Comparison of ENCODE assay signal across 25 cellular contexts in the genomic region with DNA sequence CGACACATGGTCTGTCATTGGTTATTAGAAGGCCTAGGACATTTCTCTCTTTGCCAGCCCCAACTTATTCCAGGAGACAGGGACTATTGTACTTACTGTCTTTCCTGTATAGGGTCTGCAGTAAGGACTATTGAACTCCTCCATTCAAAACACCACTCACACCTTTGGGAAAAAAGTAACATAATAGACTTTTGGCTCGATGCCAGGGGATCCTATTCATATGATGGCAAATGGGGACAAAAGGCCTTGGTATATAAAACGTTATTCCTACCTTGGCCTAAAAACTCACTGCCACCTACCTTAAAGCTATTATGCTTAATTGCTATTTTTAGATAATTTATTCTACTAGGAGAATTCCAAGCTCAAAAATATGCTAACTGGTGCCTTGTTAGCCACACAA. TPM values are rescaled to one million over a fixed set of nuclear protein-coding genes. Genes with fewer than 3 reads are reported as not detected.
"Had no signal": no experiment of that assay in that cellular context is flagged by ENCODE, and none has a peak within 500 bp of the region (broad histone marks: within the 10 kb centered on the region; RNA-seq: fewer than 3 reads in every experiment).

No MANE protein-coding gene starts in this region.

- H3K4me1 Mint-ChIP-seq: nephron progenitor cell had no signal

- H3K9me3 Mint-ChIP-seq: activated CD4-positive, alpha-beta memory T cell treated with anti-CD3 and anti-CD28 coated beads, Interleukin-2, amount 10 ng/mL, durations not matched to agents 7 days and 5 days; activated naive CD8-positive, alpha-beta T cell treated with anti-CD3 and anti-CD28 coated beads, Interleukin-2, amount 10 ng/mL, durations not matched to agents 7 days and 5 days; activated T-helper 2 cell treated with anti-CD3 and anti-CD28 coated beads, Interferon-gamma antibody, Interleukin-2, Interleukin-4, amounts not matched to agents 10 μg/mL and 5 μg/mL and 100 μg/mL, durations not matched to agents 14 hours and 24 hours and 36 hours; dendritic cell treated with granulocyte-macrophage colony-stimulating factor and Interleukin-4, amounts not matched to agents 40 ng/mL and 50 ng/mL, for 4 days; nephron progenitor cell had no signal

- H3K27me3 Mint-ChIP-seq: activated CD4-positive, alpha-beta memory T cell treated with anti-CD3 and anti-CD28 coated beads, Interleukin-2, amount 10 ng/mL, durations not matched to agents 7 days and 5 days; activated CD8-positive, alpha-beta memory T cell treated with anti-CD3 and anti-CD28 coated beads, Interleukin-2, amount 10 ng/mL, durations not matched to agents 7 days and 5 days; activated naive CD8-positive, alpha-beta T cell treated with anti-CD3 and anti-CD28 coated beads, Interleukin-2, amount 10 ng/mL, durations not matched to agents 7 days and 5 days; dendritic cell treated with granulocyte-macrophage colony-stimulating factor and Interleukin-4, amounts not matched to agents 40 ng/mL and 50 ng/mL, for 4 days had no signal

- DNase-seq: activated CD4-positive, alpha-beta memory T cell treated with anti-CD3 and anti-CD28 coated beads, Interleukin-2, amount 10 ng/mL, durations not matched to agents 7 days and 5 days; activated CD4-positive, alpha-beta T cell treated with anti-CD3 and anti-CD28 coated beads for 48 hours; activated CD4-positive, CD25-positive, alpha-beta regulatory T cell; activated CD8-positive, alpha-beta memory T cell treated with anti-CD3 and anti-CD28 coated beads, Interleukin-2, amount 10 ng/mL, durations not matched to agents 7 days and 5 days; activated naive CD4-positive, alpha-beta T cell treated with Interleukin-2 at 50 U/mL for 16 hours; activated naive CD8-positive, alpha-beta T cell treated with anti-CD3 and anti-CD28 coated beads, Interleukin-2, amount 10 ng/mL, durations not matched to agents 7 days and 5 days; activated T-cell treated with anti-CD3 and anti-CD28 coated beads, Interleukin-2, amount 50 U/mL, for 1 hour; effector CD8-positive, alpha-beta T cell; heart right ventricle; kidney glomerular epithelial cell; left ventricle myocardium superior; nephron progenitor cell; nucleus accumbens; retina; stimulated activated CD4-positive, alpha-beta T cell treated with anti-CD3 and anti-CD28 coated beads, Interleukin-12 subunit alpha, Interleukin-12 subunit beta, amount 100 ng/mL, for 4 hours; stimulated activated CD4-positive, alpha-beta T cell treated with anti-CD3 and anti-CD28 coated beads, Interleukin-2, amount 100 ng/mL, for 24 hours; stimulated activated naive CD8-positive, alpha-beta T cell treated with anti-CD3 and anti-CD28 coated beads, Interleukin-15, Interleukin-2, amounts not matched to agents 100 U/mL and 50 U/mL, for 24 hours; tibial artery; uterus had no signal

- H3K36me3 Mint-ChIP-seq: activated CD8-positive, alpha-beta memory T cell treated with anti-CD3 and anti-CD28 coated beads, Interleukin-2, amount 10 ng/mL, durations not matched to agents 7 days and 5 days; activated naive CD8-positive, alpha-beta T cell treated with anti-CD3 and anti-CD28 coated beads, Interleukin-2, amount 10 ng/mL, durations not matched to agents 7 days and 5 days had no signal

- H3K4me3 Mint-ChIP-seq: activated CD4-positive, alpha-beta memory T cell treated with anti-CD3 and anti-CD28 coated beads, Interleukin-2, amount 10 ng/mL, durations not matched to agents 7 days and 5 days; activated CD8-positive, alpha-beta memory T cell treated with anti-CD3 and anti-CD28 coated beads, Interleukin-2, amount 10 ng/mL, durations not matched to agents 7 days and 5 days; activated naive CD8-positive, alpha-beta T cell treated with anti-CD3 and anti-CD28 coated beads, Interleukin-2, amount 10 ng/mL, durations not matched to agents 7 days and 5 days; dendritic cell treated with granulocyte-macrophage colony-stimulating factor and Interleukin-4, amounts not matched to agents 40 ng/mL and 50 ng/mL, for 4 days; nephron progenitor cell had no signal

- ATAC-seq: activated CD8-positive, alpha-beta memory T cell treated with anti-CD3 and anti-CD28 coated beads, Interleukin-2, amount 10 ng/mL, durations not matched to agents 7 days and 5 days; gastroesophageal sphincter; heart right ventricle; left ventricle myocardium superior; stimulated activated naive CD8-positive, alpha-beta T cell treated with anti-CD3 and anti-CD28 coated beads, Interleukin-15, Interleukin-2, amounts not matched to agents 100 U/mL and 50 U/mL, for 24 hours had no signal

- H3K27ac Mint-ChIP-seq: activated CD4-positive, alpha-beta memory T cell treated with anti-CD3 and anti-CD28 coated beads, Interleukin-2, amount 10 ng/mL, durations not matched to agents 7 days and 5 days; activated CD8-positive, alpha-beta memory T cell treated with anti-CD3 and anti-CD28 coated beads, Interleukin-2, amount 10 ng/mL, durations not matched to agents 7 days and 5 days; activated naive CD8-positive, alpha-beta T cell treated with anti-CD3 and anti-CD28 coated beads, Interleukin-2, amount 10 ng/mL, durations not matched to agents 7 days and 5 days; activated T-helper 2 cell treated with anti-CD3 and anti-CD28 coated beads, Interferon-gamma antibody, Interleukin-2, Interleukin-4, amounts not matched to agents 10 μg/mL and 5 μg/mL and 100 μg/mL, durations not matched to agents 14 hours and 24 hours and 36 hours; dendritic cell treated with granulocyte-macrophage colony-stimulating factor and Interleukin-4, amounts not matched to agents 40 ng/mL and 50 ng/mL, for 4 days had no signal

RNA-seq across cellular contexts. Expression of a gene that starts 22.3 kb away (rescaled TPM):
- total RNA-seq: activated CD4-positive, alpha-beta memory T cell treated with anti-CD3 and anti-CD28 coated beads, Interleukin-2, amount 10 ng/mL, durations not matched to agents 7 days and 5 days; activated CD8-positive, alpha-beta memory T cell treated with anti-CD3 and anti-CD28 coated beads, Interleukin-2, amount 10 ng/mL, durations not matched to agents 7 days and 5 days; activated naive CD8-positive, alpha-beta T cell treated with anti-CD3 and anti-CD28 coated beads, Interleukin-2, amount 10 ng/mL, durations not matched to agents 7 days and 5 days; activated T-helper 2 cell treated with anti-CD3 and anti-CD28 coated beads, Interferon-gamma antibody, Interleukin-2, Interleukin-4, amounts not matched to agents 10 μg/mL and 5 μg/mL and 100 μg/mL, durations not matched to agents 14 hours and 24 hours and 36 hours; cardiac muscle cell; chondrocyte; esophagus muscularis mucosa; uterus had no signal
